ENCODE assay signal across 9 cellular contexts in the genomic region with DNA sequence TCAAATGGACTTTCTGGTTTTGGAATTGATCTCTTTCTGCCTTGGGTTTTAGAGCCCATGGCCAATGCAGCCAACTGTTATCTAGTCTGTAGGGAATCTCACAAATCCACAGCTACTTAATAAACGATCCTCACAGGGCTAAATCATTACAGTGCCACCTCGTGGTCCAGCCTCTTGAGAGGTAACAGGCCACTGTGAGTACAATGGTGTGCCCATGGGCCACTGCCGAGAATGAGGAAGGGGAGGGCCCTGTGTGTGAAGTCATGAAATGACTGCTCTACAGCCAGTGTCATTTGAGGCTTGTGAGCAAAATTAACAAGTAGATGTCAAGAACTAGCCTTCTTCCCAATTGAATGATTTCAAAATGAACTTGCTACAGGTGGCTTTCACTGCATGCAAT. TPM values are rescaled to one million over a fixed set of nuclear protein-coding genes. Genes with fewer than 3 reads are reported as not detected.
DNase-seq lines count a peak whose midpoint lies in the region; ATAC-seq and TF ChIP-seq lines count a peak whose summit lies in the region.
"Had no signal": no experiment of that assay in that cellular context is flagged by ENCODE, and none has a peak within 500 bp of the region (broad histone marks: within the 10 kb centered on the region; RNA-seq: fewer than 3 reads in every experiment).

No MANE protein-coding gene starts in this region.

- H3K27me3 ChIP-seq in hepatocyte, result no peaks in the 10 kb centered on the region
- H3K27me3 ChIP-seq: BLaER1 had no signal

- peak; percentile 75 for ATAC-seq in HG03175 (IDR thresholded peaks at IDR 0.05; ENCODE audit: unreplicated experiment)
- no peak for ATAC-seq in GM21367 (IDR thresholded peaks at IDR 0.05; ENCODE audit: unreplicated experiment)

- H3K36me3 ChIP-seq in hepatocyte (replicated peaks; ENCODE audit: insufficient read depth, low read depth), result no peaks in the 10 kb centered on the region
- H3K36me3 ChIP-seq: BLaER1 had no signal

- no peaks in the 10 kb centered on the region for H3K9me2 ChIP-seq in hepatocyte (replicated peaks; ENCODE audit: insufficient read depth)

- in situ Hi-C loops in SK-MEL-5 (cut with HindIII; ENCODE audit: low pct_unique_long_range_greater_than_20kb, low sequenced_read_pairs), result loop anchor here (25.0 kb wide), 1 partner anchor 497 kb away; no protein-coding TSS in a partner anchor

- 36% methylated on average over 3 of the region's 3 CpGs for WGBS in hepatocyte (ENCODE audit: low lambda C conversion rate, missing lambda C conversion rate)

- no peak overlapping the region for H3K4me3 ChIP-seq in hepatocyte
- H3K4me3 ChIP-seq: BLaER1 had no signal

- peak; percentile 2 for DNase-seq in NCI-H510A treated with DMSO at 0.1 percent for 48 hours (lab: John Stamatoyannopoulos, UW)
- DNase-seq in NCI-H510A (lab: John Stamatoyannopoulos, UW), result no peak
- peak; percentile 86 for DNase-seq in SK-MEL-5 (ENCODE audit: low read depth, low spot score)
- DNase-seq in hepatocyte (ENCODE audit: low spot score), result peak; percentile 48
- no peak for DNase-seq in NCI-H1105 (lab: John Stamatoyannopoulos, UW)
- DNase-seq in islet precursor cell, result no peak

- peak overlapping the region; percentile 67 for H3K27ac ChIP-seq in hepatocyte
- H3K27ac ChIP-seq: BLaER1 had no signal

- no peak for TF ChIP-seq CTCF in hepatocyte (IDR thresholded peaks at IDR 0.05; ENCODE audit: poor library complexity)

- H3K4me2 ChIP-seq in hepatocyte, result peak overlapping the region; percentile 62

- no peak overlapping the region for H2AFZ ChIP-seq in hepatocyte

- H4K20me1 ChIP-seq in hepatocyte (ENCODE audit: insufficient read depth, poor library complexity, severe bottlenecking), result no peaks in the 10 kb centered on the region
- H4K20me1 ChIP-seq: BLaER1 had no signal

- no peaks in the 10 kb centered on the region for H3K79me2 ChIP-seq in hepatocyte

- H3K9me3 ChIP-seq in hepatocyte (ENCODE audit: low read depth), result no peaks in the 10 kb centered on the region

- peaks cover 23% of the 10 kb centered on the region for H3K4me1 ChIP-seq in hepatocyte (ENCODE audit: insufficient read depth)

RNA-seq across cellular contexts. Expression of gene GMPR, which starts 54.3 kb away (rescaled TPM):
- 102 and 109 TPM in 2 replicates for total RNA-seq in SK-MEL-5 (2014; rRNA removed; shearing (Covaris generic))
- polyA plus RNA-seq in SK-MEL-5 (2015; cell fraction: cytosol; rRNA removed), result 107 and 116 TPM in 2 replicates
- polyA plus RNA-seq in SK-MEL-5 (2015; cell fraction: nucleus; rRNA removed), result 35.7 and 43.3 TPM in 2 replicates
- total RNA-seq in hepatocyte, result 6.1 and 8.7 TPM in 2 replicates
- polyA plus RNA-seq in hepatocyte, result 16.5 and 16.6 TPM in 2 replicates

RNA-seq across cellular contexts. Expression of gene MYLIP, which starts 55.2 kb away (rescaled TPM):
- total RNA-seq in SK-MEL-5 (2014; rRNA removed; shearing (Covaris generic)), result 62.5 and 72.2 TPM in 2 replicates
- polyA plus RNA-seq in SK-MEL-5 (2015; cell fraction: cytosol; rRNA removed), result 48.0 and 59.1 TPM in 2 replicates
- polyA plus RNA-seq in SK-MEL-5 (2015; cell fraction: nucleus; rRNA removed), result 80.4 and 112 TPM in 2 replicates
- 69.4 and 76.0 TPM in 2 replicates for total RNA-seq in hepatocyte
- 85.7 and 86.5 TPM in 2 replicates for polyA plus RNA-seq in hepatocyte

Comparison
In these comparisons a context has a peak if more than half of its experiments do, and no peak if none do; other contexts are left out.
1. DNase-seq: peak in NCI-H510A treated with DMSO at 0.1 percent for 48 hours (single experiment), SK-MEL-5 (single experiment) and hepatocyte (single experiment); none in NCI-H510A (single experiment), NCI-H1105 (single experiment) and islet precursor cell (single experiment).
2. RNA of gene GMPR, which starts 54.3 kb away (total RNA-seq): 102 to 109 TPM in SK-MEL-5; 6.1 to 8.7 TPM in hepatocyte; every median in the first group is over 10 times any median in the second.